ENCODE assay signal across 2 cellular contexts in the genomic region with DNA sequence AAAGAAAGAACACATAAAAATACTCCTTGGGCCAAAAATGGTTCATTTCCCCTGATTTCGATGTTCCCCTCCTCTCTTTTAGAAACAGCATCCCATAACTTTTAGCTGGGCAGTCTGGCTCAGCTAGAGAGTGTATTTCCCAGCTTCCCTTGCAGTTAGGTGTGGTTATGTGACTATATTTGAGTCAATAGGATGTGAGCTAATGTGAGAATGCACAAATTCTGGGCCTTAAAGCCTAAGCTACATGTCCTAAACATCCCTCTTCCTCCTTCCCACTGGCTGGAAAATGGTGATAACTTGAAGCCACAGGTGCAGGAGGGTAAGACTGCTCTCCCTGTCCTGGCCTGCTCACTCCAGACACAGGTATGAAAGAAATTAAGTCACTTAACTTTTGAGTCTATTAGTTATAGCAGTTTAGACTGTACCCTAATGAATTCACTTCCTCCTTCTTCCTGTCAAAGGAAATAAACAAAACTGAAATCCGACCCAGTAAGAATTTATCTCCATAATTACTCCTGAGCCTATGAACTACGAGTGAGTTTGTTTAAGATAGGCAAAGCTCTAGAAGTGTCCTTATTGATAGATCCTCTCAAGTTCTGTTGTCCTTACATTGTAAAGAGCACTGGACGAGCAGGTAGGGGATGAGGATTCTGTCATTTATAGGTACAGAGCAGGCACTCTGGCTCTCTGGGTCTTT.
TF ChIP-seq lines count a peak whose summit lies in the region.

No MANE protein-coding gene starts in this region.

TF ChIP-seq in SK-N-SH, 30 proteins besides CTCF, POLR2A, EP300 and RAD21 (continued from another document):
- TF ChIP-seq GATA2 (CRISPR knock-in tag; IDR thresholded peaks at IDR 0.05) (no peak), TAF1 (IDR thresholded peaks at IDR 0.05; ENCODE audit: borderline replicate concordance, low read depth, low read length) (no peak), TCF12 (IDR thresholded peaks at IDR 0.05) (no peak), POLR2AphosphoS5 (IDR thresholded peaks at IDR 0.05; ENCODE audit: low read depth, low read length) (no peak), NRF1 (IDR thresholded peaks at IDR 0.05; ENCODE audit: low read depth, low read length) (no peak), MXI1 (IDR thresholded peaks at IDR 0.05; ENCODE audit: low read depth, low read length) (no peak), ELF1 (IDR thresholded peaks at IDR 0.05) (no peak)

TF ChIP-seq in SK-N-SH treated with all-trans-retinoic acid at 6 μM for 48 hours, 23 proteins besides CTCF, POLR2A, EP300 and RAD21 (continued from another document):
- TF ChIP-seq ESRRG (CRISPR knock-in tag; IDR thresholded peaks at IDR 0.05) (no peak), PATZ1 (CRISPR knock-in tag; IDR thresholded peaks at IDR 0.05; ENCODE audit: borderline replicate concordance) (no peak), TCF4 (CRISPR knock-in tag; IDR thresholded peaks at IDR 0.05; ENCODE audit: borderline replicate concordance) (no peak), ZNF70 (CRISPR knock-in tag; IDR thresholded peaks at IDR 0.05) (no peak), CSRNP3 (CRISPR knock-in tag; IDR thresholded peaks at IDR 0.05) (no peak), ARNTL (CRISPR knock-in tag; IDR thresholded peaks at IDR 0.05; ENCODE audit: borderline replicate concordance, low read depth) (no peak)
- TF ChIP-seq, protein P1, sequence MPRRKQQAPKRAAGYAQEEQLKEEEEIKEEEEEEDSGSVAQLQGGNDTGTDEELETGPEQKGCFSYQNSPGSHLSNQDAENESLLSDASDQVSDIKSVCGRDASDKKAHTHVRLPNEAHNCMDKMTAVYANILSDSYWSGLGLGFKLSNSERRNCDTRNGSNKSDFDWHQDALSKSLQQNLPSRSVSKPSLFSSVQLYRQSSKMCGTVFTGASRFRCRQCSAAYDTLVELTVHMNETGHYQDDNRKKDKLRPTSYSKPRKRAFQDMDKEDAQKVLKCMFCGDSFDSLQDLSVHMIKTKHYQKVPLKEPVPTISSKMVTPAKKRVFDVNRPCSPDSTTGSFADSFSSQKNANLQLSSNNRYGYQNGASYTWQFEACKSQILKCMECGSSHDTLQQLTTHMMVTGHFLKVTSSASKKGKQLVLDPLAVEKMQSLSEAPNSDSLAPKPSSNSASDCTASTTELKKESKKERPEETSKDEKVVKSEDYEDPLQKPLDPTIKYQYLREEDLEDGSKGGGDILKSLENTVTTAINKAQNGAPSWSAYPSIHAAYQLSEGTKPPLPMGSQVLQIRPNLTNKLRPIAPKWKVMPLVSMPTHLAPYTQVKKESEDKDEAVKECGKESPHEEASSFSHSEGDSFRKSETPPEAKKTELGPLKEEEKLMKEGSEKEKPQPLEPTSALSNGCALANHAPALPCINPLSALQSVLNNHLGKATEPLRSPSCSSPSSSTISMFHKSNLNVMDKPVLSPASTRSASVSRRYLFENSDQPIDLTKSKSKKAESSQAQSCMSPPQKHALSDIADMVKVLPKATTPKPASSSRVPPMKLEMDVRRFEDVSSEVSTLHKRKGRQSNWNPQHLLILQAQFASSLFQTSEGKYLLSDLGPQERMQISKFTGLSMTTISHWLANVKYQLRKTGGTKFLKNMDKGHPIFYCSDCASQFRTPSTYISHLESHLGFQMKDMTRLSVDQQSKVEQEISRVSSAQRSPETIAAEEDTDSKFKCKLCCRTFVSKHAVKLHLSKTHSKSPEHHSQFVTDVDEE (CRISPR knock-in tag; IDR thresholded peaks at IDR 0.05), result no peak
